Comparison of ENCODE assay signal across 1 cellular context in genomic region chr9:132423503-132423902, GRCh38.
TF ChIP-seq lines count a peak whose summit lies in the region.

No MANE protein-coding gene starts in this region.

TF ChIP-seq in H1, 55 proteins besides CTCF, POLR2A, EP300 and RAD21:
- TF ChIP-seq SRF (IDR thresholded peaks at IDR 0.05; ENCODE audit: low read depth, low read length) (no peak), KDM4A (IDR thresholded peaks at IDR 0.05; ENCODE audit: low read depth, low read length, severe bottlenecking) (no peak), BCL11A (IDR thresholded peaks at IDR 0.05; ENCODE audit: low read depth in 2 of 2, low read length in 2 of 2) (no peak)
TF ChIP-seq in H1: peak in this region for 0.
